11 cellular contexts compared by ENCODE assay signal in genomic region chr11:77140231-77140959, GRCh38. TPM values are rescaled to one million over a fixed set of nuclear protein-coding genes. Genes with fewer than 3 reads are reported as not detected.
DNase-seq lines count a peak whose midpoint lies in the region; ATAC-seq, FAIRE-seq and TF ChIP-seq lines count a peak whose summit lies in the region.
"Had no signal": no experiment of that assay in that cellular context is flagged by ENCODE, and none has a peak within 500 bp of the region (broad histone marks: within the 10 kb centered on the region; RNA-seq: fewer than 3 reads in every experiment).

No MANE protein-coding gene starts in this region.

- H3K9me3 Mint-ChIP-seq in activated naive CD4-positive, alpha-beta T cell treated with anti-CD3 and anti-CD28 coated beads, Interleukin-2, amount 50 U/mL, for 72 hours = no peaks in the 10 kb centered on the region
- H3K9me3 Mint-ChIP-seq: central memory CD8-positive, alpha-beta T cell had no signal

- H3K4me3 ChIP-seq in HepG2 (replicated peaks in 1 of 3; ENCODE audit: insufficient read depth in 1 of 3, low read depth in 2 of 3, low read length in 3 of 3) = no peak overlapping the region
- H3K4me3 ChIP-seq: SK-N-MC had no signal

- no peaks in the 10 kb centered on the region for H4K20me1 ChIP-seq in HepG2 (ENCODE audit: insufficient read depth, low read length)

- POLR2A ChIA-PET in HepG2 (lab: Yijun Ruan, JAX) = interaction anchor here (1.5 to 1.7 kb wide), 2 partner anchors 10 to 12 kb away, joined by 6 to 9 read pairs; partner anchors contain the start of gene MYO7A

- no peak overlapping the region for H2AFZ ChIP-seq in HepG2 (ENCODE audit: low read length)

- DNase-seq in Right ventricle myocardium inferior (ENCODE audit: missing footprints) (no peak), cardiac septum (ENCODE audit: low spot score) (no peak), dermis microvascular lymphatic vessel endothelial cell (ENCODE audit: low read depth in 2 of 2) (peak; percentile 43 to 64), HepG2 (ENCODE audit: low spot score) (no peak)
- DNase-seq in activated naive CD4-positive, alpha-beta T cell treated with anti-CD3 and anti-CD28 coated beads, Interleukin-2, amount 50 U/mL, for 72 hours (ENCODE audit: low spot score in 2 of 2) = no peak

- H3K4me2 ChIP-seq in HepG2 (ENCODE audit: low read depth, low read length) = no peak overlapping the region

- ATAC-seq in Right ventricle myocardium inferior (peak; percentile 81), HepG2 (no peak), GM19023 (IDR thresholded peaks at IDR 0.05; ENCODE audit: unreplicated experiment) (no peak), GM21367 (IDR thresholded peaks at IDR 0.05; ENCODE audit: unreplicated experiment) (no peak), GM18858 (IDR thresholded peaks at IDR 0.05; ENCODE audit: unreplicated experiment) (no peak)
- no peak for ATAC-seq in activated naive CD4-positive, alpha-beta T cell treated with anti-CD3 and anti-CD28 coated beads, Interleukin-2, amount 50 U/mL, for 72 hours

- no peak for TF ChIP-seq POLR2A in HepG2 (IDR thresholded peaks at IDR 0.05; ENCODE audit: insufficient read depth in 1 of 2, low read depth in 2 of 2, low read length in 2 of 2)

- in situ Hi-C loops in HepG2 (cut with HindIII; ENCODE audit: extremely low pct_ligation_motif_present, low pct_unique_long_range_greater_than_20kb) = no loop called here

- TF ChIP-seq CTCF in HepG2 (CRISPR knock-in tag; IDR thresholded peaks at IDR 0.05) = no peak

- no peaks in the 10 kb centered on the region for H3K36me3 Mint-ChIP-seq in activated naive CD4-positive, alpha-beta T cell treated with anti-CD3 and anti-CD28 coated beads, Interleukin-2, amount 50 U/mL, for 72 hours

- H3K4me1 ChIP-seq in HepG2 (ENCODE audit: insufficient read depth, low read length) = peaks cover 71% of the 10 kb centered on the region

- 77% methylated on average over 5 of the region's 8 CpGs for WGBS in HepG2 (ENCODE audit: low lambda C conversion rate)

- H3K9ac ChIP-seq in HepG2 (ENCODE audit: insufficient read depth, low read depth, low read length) = no peak overlapping the region

- no peak overlapping the region for H3K27ac ChIP-seq in HepG2 (ENCODE audit: extremely low read length, insufficient read depth, low read length)
- H3K27ac ChIP-seq: SK-N-MC had no signal

- no peaks in the 10 kb centered on the region for H3K27me3 ChIP-seq in HepG2 (ENCODE audit: control insufficient read depth in 1 of 2, insufficient read depth in 2 of 2, low read length in 2 of 2)

- no peak overlapping the region for H3K27ac Mint-ChIP-seq in activated naive CD4-positive, alpha-beta T cell treated with anti-CD3 and anti-CD28 coated beads, Interleukin-2, amount 50 U/mL, for 72 hours

- FAIRE-seq in HepG2 (lab: Jason Lieb, UNC) = no peak

- TF ChIP-seq RAD21 in HepG2 (CRISPR knock-in tag; IDR thresholded peaks at IDR 0.05) = no peak

- CTCF ChIA-PET in HepG2 (lab: Yijun Ruan, JAX; ENCODE audit: low intra/inter-chr PET ratio, low total read pairs) = no interaction called here

- TF ChIP-seq EP300 in HepG2 (IDR thresholded peaks at IDR 0.05; ENCODE audit: low read depth in 2 of 2, low read length in 2 of 2) (no peak), HepG2 (CRISPR knock-in tag; IDR thresholded peaks at IDR 0.05; ENCODE audit: borderline replicate concordance) (no peak)

- no peaks in the 10 kb centered on the region for H3K79me2 ChIP-seq in HepG2 (ENCODE audit: insufficient read depth, low read length)

- no peaks in the 10 kb centered on the region for H3K36me3 ChIP-seq in HepG2 (replicated peaks in 1 of 2; ENCODE audit: control insufficient read depth in 1 of 2, insufficient read depth in 2 of 2, low read length in 2 of 2)

- no peaks in the 10 kb centered on the region for H3K9me3 ChIP-seq in HepG2 (ENCODE audit: low read length)

- no TSS peak for BruUV-seq in HepG2 (replicated peaks; lab: Mats Ljungman, UMichigan)

- intact Hi-C loops in Right ventricle myocardium inferior (cut with DNase I) = no loop called here
- intact Hi-C loops in cardiac septum (cut with DNase I) = no loop called here
- intact Hi-C loops in HepG2 (cut with micrococcal nuclease; ENCODE audit: unreplicated experiment) = no loop called here

TF ChIP-seq in HepG2, 621 proteins besides CTCF, POLR2A, EP300 and RAD21 (continues in another document):
- TF ChIP-seq HNRNPK (IDR thresholded peaks at IDR 0.05; ENCODE audit: low read depth, low read length, poor library complexity, severe bottlenecking) (no peak), NR2F6 (IDR thresholded peaks at IDR 0.05) (no peak), NR2F6 (CRISPR knock-in tag; IDR thresholded peaks at IDR 0.05) (0 out of 2 replicates have a peak, but pooled peaks have one; percentile 11)

RNA-seq across cellular contexts. Expression of gene MYO7A, which starts 12.3 kb away (rescaled TPM):
- total RNA-seq in Right ventricle myocardium inferior (7.0 TPM), cardiac septum (3.0 TPM), dermis microvascular lymphatic vessel endothelial cell (8.3 and 15.4 TPM in 2 replicates), HepG2 (2016; rRNA removed; fragmentation: Illumina TruSeq; extraction: Trizol) (3.6 and 7.5 TPM in 2 replicates)
- total RNA-seq in HepG2 (2016; cell fraction: cytosol; rRNA removed; fragmentation: Illumina TruSeq; extraction: Trizol; ENCODE audit: low read depth) = 2.3 and 3.1 TPM in 2 replicates
- total RNA-seq in HepG2 (2016; cell fraction: insoluble cytoplasmic fraction; rRNA removed; fragmentation: Illumina TruSeq; extraction: Trizol) = 3.4 and 8.0 TPM in 2 replicates
- total RNA-seq in HepG2 (2016; cell fraction: membrane; rRNA removed; fragmentation: Illumina TruSeq; extraction: Trizol) = 1.8 and 1.9 TPM in 2 replicates
- 10.5 and 15.0 TPM in 2 replicates for total RNA-seq in HepG2 (2016; cell fraction: nucleus; rRNA removed; fragmentation: Illumina TruSeq; extraction: Trizol)
- 8.1 and 10.0 TPM in 2 replicates for polyA plus RNA-seq in HepG2 (2011; rRNA removed)
- polyA plus RNA-seq in HepG2 (2011; cell fraction: cytosol; rRNA removed) = 3.1 and 3.5 TPM in 2 replicates
- 71.3 and 112 TPM in 2 replicates for polyA plus RNA-seq in HepG2 (2011; cell fraction: nucleus; rRNA removed)
- 5.5 and 8.4 TPM in 2 replicates for polyA plus RNA-seq in HepG2 (2012)
- polyA plus RNA-seq in HepG2 (2016; cell fraction: cytosol; fragmentation: Illumina TruSeq; extraction: Trizol; ENCODE audit: low read depth) = 0.23 and 0.45 TPM in 2 replicates
- polyA plus RNA-seq in HepG2 (2016; cell fraction: insoluble cytoplasmic fraction; fragmentation: Illumina TruSeq; extraction: Trizol; ENCODE audit: low read depth) = 3.0 and 3.3 TPM in 2 replicates
- polyA plus RNA-seq in HepG2 (2016; cell fraction: membrane; fragmentation: Illumina TruSeq; extraction: Trizol; ENCODE audit: low read depth) = 0.84 and 0.94 TPM in 2 replicates
- polyA plus RNA-seq in HepG2 (2016; cell fraction: nucleus; fragmentation: Illumina TruSeq; extraction: Trizol; ENCODE audit: insufficient read depth, low read depth) = 37.9 and 40.7 TPM in 2 replicates
- 0.16 and 9.9 TPM in 2 replicates for polyA minus RNA-seq in HepG2 (2011; rRNA and poly(A)+ RNA removed; ENCODE audit: low replicate concordance)
- 3.9 and 4.2 TPM in 2 replicates for polyA minus RNA-seq in HepG2 (2011; cell fraction: cytosol; rRNA and poly(A)+ RNA removed)
- 17.3 and 17.4 TPM in 2 replicates for polyA minus RNA-seq in HepG2 (2011; cell fraction: nucleus; rRNA and poly(A)+ RNA removed)
- under 1 TPM in 1 of 2 donors, not detected in 1; 0.32 TPM for total RNA-seq in activated naive CD4-positive, alpha-beta T cell treated with anti-CD3 and anti-CD28 coated beads, Interleukin-2, amount 50 U/mL, for 72 hours

RNA-seq across cellular contexts. Expression of gene OMP, which starts 37.8 kb away (rescaled TPM):
- total RNA-seq in Right ventricle myocardium inferior (not detected), cardiac septum (not detected), dermis microvascular lymphatic vessel endothelial cell (not detected in 2 replicates), HepG2 (2016; rRNA removed; fragmentation: Illumina TruSeq; extraction: Trizol) (not detected in 2 replicates)
- total RNA-seq in HepG2 (2016; cell fraction: cytosol; rRNA removed; fragmentation: Illumina TruSeq; extraction: Trizol; ENCODE audit: low read depth) = not detected in 2 replicates
- not detected in 2 replicates for total RNA-seq in HepG2 (2016; cell fraction: insoluble cytoplasmic fraction; rRNA removed; fragmentation: Illumina TruSeq; extraction: Trizol)
- total RNA-seq in HepG2 (2016; cell fraction: membrane; rRNA removed; fragmentation: Illumina TruSeq; extraction: Trizol) = not detected in 2 replicates
- total RNA-seq in HepG2 (2016; cell fraction: nucleus; rRNA removed; fragmentation: Illumina TruSeq; extraction: Trizol) = not detected in 2 replicates
- not detected in 2 replicates for polyA plus RNA-seq in HepG2 (2011; rRNA removed)
- polyA plus RNA-seq in HepG2 (2011; cell fraction: cytosol; rRNA removed) = not detected in 2 replicates
- polyA plus RNA-seq in HepG2 (2011; cell fraction: nucleus; rRNA removed) = 1.9 TPM in 1 of 2 replicates, not detected in the other
- not detected in 2 replicates for polyA plus RNA-seq in HepG2 (2012)
- not detected in 2 replicates for polyA plus RNA-seq in HepG2 (2016; cell fraction: cytosol; fragmentation: Illumina TruSeq; extraction: Trizol; ENCODE audit: low read depth)
- not detected in 2 replicates for polyA plus RNA-seq in HepG2 (2016; cell fraction: insoluble cytoplasmic fraction; fragmentation: Illumina TruSeq; extraction: Trizol; ENCODE audit: low read depth)
- polyA plus RNA-seq in HepG2 (2016; cell fraction: membrane; fragmentation: Illumina TruSeq; extraction: Trizol; ENCODE audit: low read depth) = not detected in 2 replicates
- polyA plus RNA-seq in HepG2 (2016; cell fraction: nucleus; fragmentation: Illumina TruSeq; extraction: Trizol; ENCODE audit: insufficient read depth, low read depth) = not detected in 2 replicates
- polyA minus RNA-seq in HepG2 (2011; rRNA and poly(A)+ RNA removed; ENCODE audit: low replicate concordance) = not detected in 2 replicates
- polyA minus RNA-seq in HepG2 (2011; cell fraction: cytosol; rRNA and poly(A)+ RNA removed) = not detected in 2 replicates
- polyA minus RNA-seq in HepG2 (2011; cell fraction: nucleus; rRNA and poly(A)+ RNA removed) = not detected in 2 replicates
- total RNA-seq in activated naive CD4-positive, alpha-beta T cell treated with anti-CD3 and anti-CD28 coated beads, Interleukin-2, amount 50 U/mL, for 72 hours = not detected
- total RNA-seq: activated CD8-positive, alpha-beta memory T cell treated with anti-CD3 and anti-CD28 coated beads for 36 hours had no signal

Comparison
In these comparisons a context has a peak if more than half of its experiments do, and no peak if none do; other contexts are left out.
1. DNase-seq: peak in dermis microvascular lymphatic vessel endothelial cell (2 of 2); none in Right ventricle myocardium inferior (single experiment), cardiac septum (single experiment), HepG2 (single experiment) and activated naive CD4-positive, alpha-beta T cell treated with anti-CD3 and anti-CD28 coated beads, Interleukin-2, amount 50 U/mL, for 72 hours (0 of 2).